In the genomic region with DNA sequence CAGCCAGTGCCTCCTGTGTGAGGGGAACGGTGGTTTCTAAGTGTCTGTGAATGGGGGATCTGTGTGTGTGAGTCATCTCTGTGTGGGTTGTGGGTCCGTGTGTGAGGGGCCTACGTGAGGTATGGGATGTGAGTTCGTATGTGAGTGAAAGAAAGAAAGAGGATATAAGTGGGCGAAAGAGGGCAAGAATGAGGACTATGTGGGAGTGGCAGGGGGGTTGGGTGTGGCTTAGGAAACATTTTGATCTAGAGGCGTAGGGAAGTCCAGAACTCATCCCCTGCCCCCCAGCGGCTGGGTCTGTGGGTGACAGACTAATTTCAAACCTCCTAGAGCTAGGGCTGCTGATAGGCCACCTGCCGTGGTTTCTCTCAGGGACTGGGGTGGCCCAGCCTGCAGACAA, we compare ENCODE assay signal across 8 cellular contexts. TPM values are rescaled to one million over a fixed set of nuclear protein-coding genes. Genes with fewer than 3 reads are reported as not detected.
DNase-seq lines count a peak whose midpoint lies in the region; ATAC-seq and TF ChIP-seq lines count a peak whose summit lies in the region.

No MANE protein-coding gene starts in this region.

- peaks cover 34% of the 10 kb centered on the region for H3K36me3 Mint-ChIP-seq in T-helper 2 cell treated with Interferon-gamma antibody and Interleukin-4, amounts not matched to agents 5 μg/mL and 100 μg/mL, for 36 hours (ENCODE audit: low read depth)
- H3K36me3 Mint-ChIP-seq in naive thymus-derived CD8-positive, alpha-beta T cell: peaks cover 5 to 87% (median 28%) of the 10 kb centered on the region in 3 donors
- H3K36me3 Mint-ChIP-seq in nephron progenitor cell (ENCODE audit: low read depth): peaks cover 48% of the 10 kb centered on the region

- H3K4me3 Mint-ChIP-seq in T-helper 2 cell treated with Interferon-gamma antibody and Interleukin-4, amounts not matched to agents 5 μg/mL and 100 μg/mL, for 36 hours: peak overlapping the region; percentile 25
- H3K4me3 Mint-ChIP-seq in naive thymus-derived CD8-positive, alpha-beta T cell: peak overlapping the region in 2 of 10 donors; percentile 3 to 43
- no peak overlapping the region for H3K4me3 Mint-ChIP-seq in nephron progenitor cell

- 65 to 72% (median 71%) methylated on average over 8 of the region's 8 CpGs for WGBS in spleen, 5 donors

- H3K4me3 ChIP-seq in spleen: no peak overlapping the region

- no peaks in the 10 kb centered on the region for H3K27me3 ChIP-seq in spleen (replicated peaks in 1 of 7)

- TF ChIP-seq POLR2A in spleen (IDR thresholded peaks at IDR 0.05): no peak

- H3K9me3 Mint-ChIP-seq in T-helper 2 cell treated with Interferon-gamma antibody and Interleukin-4, amounts not matched to agents 5 μg/mL and 100 μg/mL, for 36 hours: no peaks in the 10 kb centered on the region
- no peaks in the 10 kb centered on the region for H3K9me3 Mint-ChIP-seq in naive thymus-derived CD8-positive, alpha-beta T cell
- no peaks in the 10 kb centered on the region for H3K9me3 Mint-ChIP-seq in nephron progenitor cell

- no peaks in the 10 kb centered on the region for H3K9me3 ChIP-seq in spleen

- intact Hi-C loops in spleen (cut with DNase I; ENCODE audit: low total_unique reads): no loop called here

- TF ChIP-seq CTCF in nephron progenitor cell (IDR thresholded peaks at IDR 0.05) (no peak), spleen (IDR thresholded peaks at IDR 0.05 in 8 of 11, conservative IDR thresholded peaks at IDR 0.05 in 3 of 11) (no peak)

- peak; percentile 93 for ATAC-seq in GM18511 (IDR thresholded peaks at IDR 0.05; ENCODE audit: unreplicated experiment)
- peak; percentile 89 for ATAC-seq in HG02870 (IDR thresholded peaks at IDR 0.05; ENCODE audit: unreplicated experiment)
- peak in 1 of 2 donors; percentile 16 for ATAC-seq in naive thymus-derived CD8-positive, alpha-beta T cell

- no peak overlapping the region for H3K27ac ChIP-seq in spleen

- peak; percentile 86 for DNase-seq in T-helper 2 cell treated with Interferon-gamma antibody and Interleukin-4, amounts not matched to agents 5 μg/mL and 100 μg/mL, for 36 hours (ENCODE audit: low spot score)
- DNase-seq in naive thymus-derived CD8-positive, alpha-beta T cell: no peak
- no peak for DNase-seq in nephron progenitor cell
- no peak for DNase-seq in cerebellum (ENCODE audit: low spot score)
- no peak for DNase-seq in spleen
- no peak for DNase-seq in hypothalamus (lab: John Stamatoyannopoulos, UW)

- no peaks in the 10 kb centered on the region for H3K4me1 ChIP-seq in spleen

- peak overlapping the region; percentile 33 for H3K27ac Mint-ChIP-seq in T-helper 2 cell treated with Interferon-gamma antibody and Interleukin-4, amounts not matched to agents 5 μg/mL and 100 μg/mL, for 36 hours
- H3K27ac Mint-ChIP-seq in naive thymus-derived CD8-positive, alpha-beta T cell: peak overlapping the region in 7 of 10 donors; percentile 4 to 73 (median 31)
- no peak overlapping the region for H3K27ac Mint-ChIP-seq in nephron progenitor cell

- POLR2A ChIA-PET in naive thymus-derived CD8-positive, alpha-beta T cell (lab: Charles Lee): no interaction called here

- peaks cover 18% of the 10 kb centered on the region for H3K4me1 Mint-ChIP-seq in T-helper 2 cell treated with Interferon-gamma antibody and Interleukin-4, amounts not matched to agents 5 μg/mL and 100 μg/mL, for 36 hours (ENCODE audit: low read depth)
- peaks cover 9 to 15% (median 14%) of the 10 kb centered on the region in 4 donors for H3K4me1 Mint-ChIP-seq in naive thymus-derived CD8-positive, alpha-beta T cell
- no peaks in the 10 kb centered on the region for H3K4me1 Mint-ChIP-seq in nephron progenitor cell

- peaks cover 0 to 96% (median 60%) of the 10 kb centered on the region in 6 donors for H3K36me3 ChIP-seq in spleen

- no peaks in the 10 kb centered on the region for H3K27me3 Mint-ChIP-seq in T-helper 2 cell treated with Interferon-gamma antibody and Interleukin-4, amounts not matched to agents 5 μg/mL and 100 μg/mL, for 36 hours (ENCODE audit: low read depth)
- H3K27me3 Mint-ChIP-seq in naive thymus-derived CD8-positive, alpha-beta T cell: no peaks in the 10 kb centered on the region
- H3K27me3 Mint-ChIP-seq in nephron progenitor cell (ENCODE audit: low read depth, poor library complexity): no peaks in the 10 kb centered on the region

RNA-seq across cellular contexts. Expression of a gene that starts 35.5 kb away (rescaled TPM):
- total RNA-seq in naive thymus-derived CD8-positive, alpha-beta T cell: 10 to 100 TPM; 12.1 to 12.5 TPM
- polyA plus RNA-seq in naive thymus-derived CD8-positive, alpha-beta T cell: 1 to 10 TPM; 5.4 to 7.5 (median 5.6) TPM
- total RNA-seq in cerebellum: 13.1 TPM
- total RNA-seq in spleen: 10 to 100 TPM in 6 of 7 donors, 1 to 10 TPM in 1; 9.0 to 16.4 (median 12.3) TPM
- 1 to 10 TPM; 4.7 to 8.1 (median 5.3) TPM for polyA plus RNA-seq in spleen
